ENCODE assay signal across 8 cellular contexts in the genomic region with DNA sequence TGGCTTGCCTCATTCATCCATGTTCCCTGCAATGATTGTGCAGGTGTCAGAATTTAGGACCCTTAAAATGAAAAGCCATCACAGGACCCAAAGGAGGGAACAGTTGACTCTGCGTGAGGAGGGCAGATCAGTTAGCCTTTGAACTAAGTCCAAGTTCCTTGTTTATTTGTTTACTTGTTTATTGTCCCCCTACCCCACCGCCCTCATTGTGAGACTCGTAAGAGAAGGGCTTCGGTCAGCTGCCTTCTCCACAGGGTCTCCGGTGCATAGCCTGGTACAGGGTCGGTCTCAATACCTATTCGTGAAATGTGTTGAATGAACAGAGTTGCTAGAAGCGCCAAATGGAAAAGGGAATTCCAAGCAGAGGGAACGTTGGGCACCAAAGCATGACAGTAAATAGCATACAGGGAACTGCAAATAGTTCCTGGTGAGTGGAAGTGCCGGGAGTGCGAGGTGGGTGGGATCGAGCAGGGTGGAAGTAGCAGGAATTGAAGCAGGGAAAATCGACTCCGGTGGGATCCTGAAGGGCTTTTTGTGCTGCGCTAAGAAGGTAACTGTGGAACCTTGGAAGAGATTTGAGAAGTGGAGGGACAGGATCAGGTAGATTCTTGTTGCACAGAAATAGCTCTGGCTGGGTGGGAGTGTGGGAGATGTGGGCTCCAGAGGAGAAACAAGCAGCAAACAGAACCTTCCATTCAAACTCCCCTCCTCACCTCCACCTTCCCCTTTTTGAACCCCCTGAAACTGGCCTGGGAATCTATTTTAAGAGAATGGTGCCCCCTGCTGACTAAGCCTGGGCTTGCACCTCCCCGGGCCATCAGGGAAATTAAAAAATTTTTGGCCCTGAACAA. TPM values are rescaled to one million over a fixed set of nuclear protein-coding genes. Genes with fewer than 3 reads are reported as not detected.
DNase-seq lines count a peak whose midpoint lies in the region; ATAC-seq and TF ChIP-seq lines count a peak whose summit lies in the region.

No MANE protein-coding gene starts in this region.

- H3K9me3 ChIP-seq in mesenchymal stem cell (ENCODE audit: control insufficient read depth, low read length): no peaks in the 10 kb centered on the region

- peak overlapping the region; percentile 6 for H3K4me3 ChIP-seq in coronary artery
- H3K4me3 ChIP-seq in mesenchymal stem cell (ENCODE audit: insufficient read depth in 1 of 2, low read depth in 1 of 2, low read length in 2 of 2): no peak overlapping the region

- peaks cover 8% of the 10 kb centered on the region for H3K36me3 Mint-ChIP-seq in activated CD4-positive, alpha-beta T cell treated with anti-CD3 and anti-CD28 coated beads for 36 hours (ENCODE audit: low read depth)

- no peak overlapping the region for H3K23ac ChIP-seq in mesenchymal stem cell (ENCODE audit: low read length in 2 of 2)

- peaks cover 6 to 10% of the 10 kb centered on the region in 2 experiments for H3K36me3 ChIP-seq in mesenchymal stem cell (ENCODE audit: control insufficient read depth in 1 of 2, insufficient read depth in 2 of 2, low read depth in 1 of 2, low read length in 2 of 2)

- no peaks in the 10 kb centered on the region for H3K9me3 Mint-ChIP-seq in activated CD4-positive, alpha-beta T cell treated with anti-CD3 and anti-CD28 coated beads for 36 hours (ENCODE audit: low read depth)

- no peak overlapping the region for H4K8ac ChIP-seq in mesenchymal stem cell (ENCODE audit: low read length)

- POLR2A ChIA-PET in activated CD4-positive, alpha-beta T cell treated with anti-CD3 and anti-CD28 coated beads for 36 hours (lab: Charles Lee): interaction anchor here (1.3 kb wide), 1 partner anchor 20 kb away, joined by 5 read pairs; no protein-coding TSS in a partner anchor

- ATAC-seq in activated CD4-positive, alpha-beta T cell treated with anti-CD3 and anti-CD28 coated beads for 36 hours: peak; percentile 40
- ATAC-seq in GM21515 (IDR thresholded peaks at IDR 0.05; ENCODE audit: unreplicated experiment): no peak

- no peak overlapping the region for H2BK120ac ChIP-seq in mesenchymal stem cell (ENCODE audit: low read depth, low read length)

- peaks cover 36% of the 10 kb centered on the region for H3K4me1 Mint-ChIP-seq in activated CD4-positive, alpha-beta T cell treated with anti-CD3 and anti-CD28 coated beads for 36 hours

- peak overlapping the region; percentile 90 for H3K27ac Mint-ChIP-seq in activated CD4-positive, alpha-beta T cell treated with anti-CD3 and anti-CD28 coated beads for 36 hours

- H3K27me3 Mint-ChIP-seq in activated CD4-positive, alpha-beta T cell treated with anti-CD3 and anti-CD28 coated beads for 36 hours: no peaks in the 10 kb centered on the region

- no peaks in the 10 kb centered on the region for H3K4me1 ChIP-seq in mesenchymal stem cell (ENCODE audit: control insufficient read depth, insufficient read depth, low read depth, low read length)

- H3K27me3 ChIP-seq in mesenchymal stem cell (ENCODE audit: control insufficient read depth in 1 of 2, insufficient read depth in 1 of 2, low read length in 2 of 2): peaks cover 4 to 10% of the 10 kb centered on the region in 2 experiments

- no peak overlapping the region for H2AK5ac ChIP-seq in mesenchymal stem cell (ENCODE audit: low read length, severe bottlenecking)

- TF ChIP-seq CTCF in coronary artery (IDR thresholded peaks at IDR 0.05): peak; percentile 93

- no peak overlapping the region for H3K14ac ChIP-seq in mesenchymal stem cell (ENCODE audit: low read length in 2 of 2)

- no peak overlapping the region for H3K4ac ChIP-seq in mesenchymal stem cell (ENCODE audit: low read depth in 1 of 2, low read length in 2 of 2)

- peak overlapping the region; percentile 44 to 45 for H3K27ac ChIP-seq in coronary artery
- H3K27ac ChIP-seq in mesenchymal stem cell (ENCODE audit: low read length, poor library complexity, severe bottlenecking): no peak overlapping the region

- no peak overlapping the region for H2BK5ac ChIP-seq in mesenchymal stem cell (ENCODE audit: low read depth, low read length, poor library complexity, severe bottlenecking)

- 58% methylated on average over 16 of the region's 16 CpGs for WGBS in mesenchymal stem cell

- H2AFZ ChIP-seq in mesenchymal stem cell (ENCODE audit: low read depth, low read length): no peak overlapping the region

- CTCF ChIA-PET in activated CD4-positive, alpha-beta T cell treated with anti-CD3 and anti-CD28 coated beads for 36 hours (lab: Charles Lee): interaction anchor here (0.6 to 24.0 kb wide), 32 partner anchors 9 to 500 kb away, joined by 3 to 458 read pairs (median 5); a partner anchor contains a TSS

- no peak overlapping the region for H4K91ac ChIP-seq in mesenchymal stem cell (ENCODE audit: low read length)

- no peak overlapping the region for H3K4me2 ChIP-seq in mesenchymal stem cell (ENCODE audit: low read length, poor library complexity, severe bottlenecking)

- no peak overlapping the region for H3K9ac ChIP-seq in mesenchymal stem cell (ENCODE audit: low read length)

- DNase-seq in DMS 273 (lab: John Stamatoyannopoulos, UW; ENCODE audit: unreplicated experiment): peak; percentile 70
- no peak for DNase-seq in DMS 273 treated with DMSO at 0.1 percent for 48 hours (lab: John Stamatoyannopoulos, UW)
- DNase-seq in NCI-H2171 (lab: John Stamatoyannopoulos, UW): peak; percentile 31
- peak; percentile 85 for DNase-seq in activated CD4-positive, alpha-beta T cell treated with anti-CD3 and anti-CD28 coated beads for 36 hours
- no peak for DNase-seq in coronary artery (ENCODE audit: low spot score)
- peak; percentile 35 for DNase-seq in mesenchymal stem cell
- DNase-seq in stimulated activated CD8-positive, alpha-beta memory T cell treated with anti-CD3 and anti-CD28 coated beads, Interleukin-4, amount 100 ng/mL, for 24 hours (ENCODE audit: low read depth): peak; percentile 65

- H3K18ac ChIP-seq in mesenchymal stem cell (ENCODE audit: low read depth in 1 of 2, low read length in 2 of 2): no peak overlapping the region

- H3K79me1 ChIP-seq in mesenchymal stem cell (replicated peaks; ENCODE audit: low read length, poor library complexity, severe bottlenecking): no peaks in the 10 kb centered on the region

- intact Hi-C loops in activated CD4-positive, alpha-beta T cell treated with anti-CD3 and anti-CD28 coated beads for 36 hours (cut with DNase I, micrococcal nuclease): loop anchor here (1.0 kb wide), 2 partner anchors 120 to 125 kb away; a partner anchor contains a TSS

- H2BK15ac ChIP-seq in mesenchymal stem cell (ENCODE audit: low read depth, poor library complexity, severe bottlenecking): no peak overlapping the region

- H2BK12ac ChIP-seq in mesenchymal stem cell (ENCODE audit: low read length in 2 of 2): no peak overlapping the region

- H3K4me3 Mint-ChIP-seq in activated CD4-positive, alpha-beta T cell treated with anti-CD3 and anti-CD28 coated beads for 36 hours: no peak overlapping the region

RNA-seq across cellular contexts. Expression of a gene that starts 12.7 kb away (rescaled TPM):
- total RNA-seq in activated CD4-positive, alpha-beta T cell treated with anti-CD3 and anti-CD28 coated beads for 36 hours: 10 to 100 TPM; 43.9 to 59.4 TPM
- polyA plus RNA-seq in mesenchymal stem cell (2013, experiment 1 of 2): 58.8 TPM
- 61.6 TPM for polyA plus RNA-seq in mesenchymal stem cell (2013, experiment 2 of 2)

RNA-seq across cellular contexts. Expression of a gene that starts 17.2 kb away (rescaled TPM):
- 10 to 100 TPM; 57.0 to 64.6 TPM for total RNA-seq in activated CD4-positive, alpha-beta T cell treated with anti-CD3 and anti-CD28 coated beads for 36 hours
- 33.1 TPM for polyA plus RNA-seq in mesenchymal stem cell (2013, experiment 1 of 2)
- 34.1 TPM for polyA plus RNA-seq in mesenchymal stem cell (2013, experiment 2 of 2)

Comparison
In these comparisons a context has a peak if more than half of its experiments do, and no peak if none do; other contexts are left out.
1. DNase-seq: peak in DMS 273 (single experiment), NCI-H2171 (single experiment), activated CD4-positive, alpha-beta T cell treated with anti-CD3 and anti-CD28 coated beads for 36 hours (single experiment), mesenchymal stem cell (single experiment) and stimulated activated CD8-positive, alpha-beta memory T cell treated with anti-CD3 and anti-CD28 coated beads, Interleukin-4, amount 100 ng/mL, for 24 hours (single experiment); none in DMS 273 treated with DMSO at 0.1 percent for 48 hours (single experiment) and coronary artery (single experiment).